25 cellular contexts compared by ENCODE assay signal in genomic region chr19:33580645-33581037, GRCh38. TPM values are rescaled to one million over a fixed set of nuclear protein-coding genes. Genes with fewer than 3 reads are reported as not detected.
DNase-seq lines count a peak whose midpoint lies in the region; ATAC-seq, FAIRE-seq and TF ChIP-seq lines count a peak whose summit lies in the region.
"Had no signal": no experiment of that assay in that cellular context is flagged by ENCODE, and none has a peak within 500 bp of the region (broad histone marks: within the 10 kb centered on the region; RNA-seq: fewer than 3 reads in every experiment).

No MANE protein-coding gene starts in this region.

- no peaks in the 10 kb centered on the region for H3K4me1 Mint-ChIP-seq in stimulated activated effector memory CD8-positive, alpha-beta T cell treated with anti-CD3 and anti-CD28 coated beads, Interleukin-12 subunit alpha, Interleukin-12 subunit beta, amount 100 ng/mL, for 72 hours
- H3K4me1 Mint-ChIP-seq: central memory CD8-positive, alpha-beta T cell; memory B cell had no signal

- H3K9ac ChIP-seq in HepG2 (ENCODE audit: insufficient read depth, low read depth, low read length), result no peak overlapping the region

- H3K27me3 ChIP-seq in RWPE2 (ENCODE audit: insufficient read depth, poor library complexity, severe bottlenecking) (no peaks in the 10 kb centered on the region), HepG2 (ENCODE audit: control insufficient read depth in 1 of 2, insufficient read depth in 2 of 2, low read length in 2 of 2) (peaks cover 1 to 5% of the 10 kb centered on the region in 2 experiments; a peak in 2 of 5 replicates)
- H3K27me3 ChIP-seq: ascending aorta, BE2C, vagina had no signal

- peaks cover 6% of the 10 kb centered on the region; the same call in 2 of the 3 replicates for H3K9me3 ChIP-seq in A549
- no peaks in the 10 kb centered on the region for H3K9me3 ChIP-seq in RWPE2 (ENCODE audit: severe bottlenecking)
- no peaks in the 10 kb centered on the region for H3K9me3 ChIP-seq in HepG2 (ENCODE audit: low read length)
- H3K9me3 ChIP-seq: ascending aorta, BE2C, vagina had no signal

- no peak for TF ChIP-seq CTCF in A549 (IDR thresholded peaks at IDR 0.05)
- TF ChIP-seq CTCF in RWPE2 (IDR thresholded peaks at IDR 0.05; ENCODE audit: poor library complexity, severe bottlenecking), result no peak
- TF ChIP-seq CTCF in HepG2 (CRISPR knock-in tag; IDR thresholded peaks at IDR 0.05), result no peak

- 7% methylated on average over 8 of the region's 8 CpGs for WGBS in A549 (ENCODE audit: missing lambda C conversion rate)
- 20% methylated on average over 3 of the region's 8 CpGs for WGBS in HepG2 (ENCODE audit: low lambda C conversion rate)

- no peaks in the 10 kb centered on the region for H3K79me2 ChIP-seq in HepG2 (ENCODE audit: insufficient read depth, low read length)

- H3K9me3 Mint-ChIP-seq in stimulated activated effector memory CD8-positive, alpha-beta T cell treated with anti-CD3 and anti-CD28 coated beads, Interleukin-12 subunit alpha, Interleukin-12 subunit beta, amount 100 ng/mL, for 72 hours, result no peaks in the 10 kb centered on the region
- H3K9me3 Mint-ChIP-seq: central memory CD8-positive, alpha-beta T cell; memory B cell had no signal

- no peak overlapping the region for H3K4me3 Mint-ChIP-seq in stimulated activated effector memory CD8-positive, alpha-beta T cell treated with anti-CD3 and anti-CD28 coated beads, Interleukin-12 subunit alpha, Interleukin-12 subunit beta, amount 100 ng/mL, for 72 hours
- H3K4me3 Mint-ChIP-seq: activated naive CD8-positive, alpha-beta T cell; activated T-helper 1 cell treated with anti-CD3 and anti-CD28 coated beads, Interleukin-12 subunit alpha, Interleukin-12 subunit beta, Interleukin-2, Interleukin-4 antibody, amounts not matched to agents 30 ng/mL and 10 ng/mL and 1 ng/mL, durations not matched to agents 14 hours and 24 hours and 36 hours; central memory CD8-positive, alpha-beta T cell; memory B cell had no signal

- FAIRE-seq in A549 (lab: Jason Lieb, UNC) (no peak), HepG2 (lab: Jason Lieb, UNC) (no peak)
- FAIRE-seq: GM12878 had no signal

- no peaks in the 10 kb centered on the region for H3K4me1 ChIP-seq in A549
- no peaks in the 10 kb centered on the region for H3K4me1 ChIP-seq in RWPE2 (ENCODE audit: insufficient read depth, poor library complexity, severe bottlenecking)
- peaks cover 8% of the 10 kb centered on the region; the same call in 1 of the 2 replicates for H3K4me1 ChIP-seq in HepG2 (ENCODE audit: insufficient read depth, low read length)
- H3K4me1 ChIP-seq: ascending aorta, BE2C, heart left ventricle, vagina had no signal

- in situ Hi-C loops in HepG2 (cut with HindIII; ENCODE audit: extremely low pct_ligation_motif_present, low pct_unique_long_range_greater_than_20kb), result no loop called here

- no peak for TF ChIP-seq EP300 in A549 (IDR thresholded peaks at IDR 0.05)
- TF ChIP-seq EP300 in HepG2 (IDR thresholded peaks at IDR 0.05; ENCODE audit: low read depth in 2 of 2, low read length in 2 of 2), result no peak
- TF ChIP-seq EP300 in HepG2 (CRISPR knock-in tag; IDR thresholded peaks at IDR 0.05; ENCODE audit: borderline replicate concordance), result no peak

- CTCF ChIA-PET in A549 (lab: Yijun Ruan, JAX), result interaction anchor here (0.7 to 2.2 kb wide), 6 partner anchors 150 to 418 kb away, joined by 3 to 6 read pairs (median 4); no protein-coding TSS in a partner anchor
- CTCF ChIA-PET in HepG2 (lab: Yijun Ruan, JAX; ENCODE audit: low intra/inter-chr PET ratio, low total read pairs), result no interaction called here

- 0 out of 3 replicates have a peak overlapping the region, but pooled peaks have one; percentile 10 for H3K4me2 ChIP-seq in A549
- 0 out of 2 replicates have a peak overlapping the region, but pooled peaks have one; percentile 42 for H3K4me2 ChIP-seq in HepG2 (ENCODE audit: low read depth, low read length)

- H3K36me3 Mint-ChIP-seq in stimulated activated effector memory CD8-positive, alpha-beta T cell treated with anti-CD3 and anti-CD28 coated beads, Interleukin-12 subunit alpha, Interleukin-12 subunit beta, amount 100 ng/mL, for 72 hours, result no peaks in the 10 kb centered on the region
- H3K36me3 Mint-ChIP-seq: activated naive CD8-positive, alpha-beta T cell; memory B cell had no signal

- intact Hi-C loops in HepG2 (cut with micrococcal nuclease; ENCODE audit: unreplicated experiment), result no loop called here

- no peak for TF ChIP-seq RAD21 in A549 (conservative IDR thresholded peaks at IDR 0.05 in 1 of 2, IDR thresholded peaks at IDR 0.05 in 1 of 2)
- TF ChIP-seq RAD21 in HepG2 (CRISPR knock-in tag; IDR thresholded peaks at IDR 0.05), result no peak

- ATAC-seq in A549 (peak; percentile 40 to 51; a peak in 4 of 6 replicates), RWPE2 (ENCODE audit: low read depth) (peak; percentile 23; the same call in 1 of the 3 replicates), HepG2 (peak; percentile 77), GM21737 (IDR thresholded peaks at IDR 0.05; ENCODE audit: unreplicated experiment) (no peak), HG03571 (IDR thresholded peaks at IDR 0.05; ENCODE audit: unreplicated experiment) (no peak)
- no peak for ATAC-seq in stimulated activated effector memory CD8-positive, alpha-beta T cell treated with anti-CD3 and anti-CD28 coated beads, Interleukin-12 subunit alpha, Interleukin-12 subunit beta, amount 100 ng/mL, for 72 hours
- ATAC-seq: GM12878, heart left ventricle had no signal

- H3K27ac ChIP-seq in A549 (no peak overlapping the region), RWPE2 (ENCODE audit: poor library complexity, severe bottlenecking) (no peak overlapping the region), HepG2 (ENCODE audit: extremely low read length, insufficient read depth, low read length) (no peak overlapping the region)
- H3K27ac ChIP-seq: ascending aorta, heart left ventricle, RWPE1, vagina had no signal

- POLR2A ChIA-PET in A549 (lab: Yijun Ruan, JAX) (no interaction called here), HepG2 (lab: Yijun Ruan, JAX) (no interaction called here)

- no peaks in the 10 kb centered on the region for H4K20me1 ChIP-seq in HepG2 (ENCODE audit: insufficient read depth, low read length)

- no peaks in the 10 kb centered on the region for H3K36me3 ChIP-seq in RWPE2 (ENCODE audit: low read depth)
- no peaks in the 10 kb centered on the region for H3K36me3 ChIP-seq in HepG2 (replicated peaks in 1 of 2; ENCODE audit: control insufficient read depth in 1 of 2, insufficient read depth in 2 of 2, low read length in 2 of 2)
- H3K36me3 ChIP-seq: ascending aorta, BE2C, heart left ventricle, vagina had no signal

- no peak for DNase-seq in A549 (ENCODE audit: low read depth in 1 of 2, low spot score in 1 of 2)
- DNase-seq in M059J (ENCODE audit: low read depth), result peak; percentile 8
- DNase-seq in RWPE2 (ENCODE audit: low spot score), result no peak
- DNase-seq in HepG2 (ENCODE audit: low spot score), result no peak
- DNase-seq in stimulated activated effector memory CD8-positive, alpha-beta T cell treated with anti-CD3 and anti-CD28 coated beads, Interleukin-12 subunit alpha, Interleukin-12 subunit beta, amount 100 ng/mL, for 72 hours (ENCODE audit: low spot score in 2 of 2), result no peak
- no peak for DNase-seq in retina
- DNase-seq: activated CD4-positive, alpha-beta T cell treated with anti-CD3 and anti-CD28 coated beads, Interleukin-2, amount 50 U/mL, for 1 hour; BE2C; heart left ventricle; Karpas-422; NCI-H1930; occipital lobe had no signal

- H3K27ac Mint-ChIP-seq in stimulated activated effector memory CD8-positive, alpha-beta T cell treated with anti-CD3 and anti-CD28 coated beads, Interleukin-12 subunit alpha, Interleukin-12 subunit beta, amount 100 ng/mL, for 72 hours, result no peak overlapping the region
- H3K27ac Mint-ChIP-seq: activated naive CD8-positive, alpha-beta T cell; activated T-helper 1 cell treated with anti-CD3 and anti-CD28 coated beads, Interleukin-12 subunit alpha, Interleukin-12 subunit beta, Interleukin-2, Interleukin-4 antibody, amounts not matched to agents 30 ng/mL and 10 ng/mL and 1 ng/mL, durations not matched to agents 14 hours and 24 hours and 36 hours; memory B cell had no signal

- H3K4me3 ChIP-seq in A549, result no peak overlapping the region
- no peak overlapping the region for H3K4me3 ChIP-seq in RWPE2 (ENCODE audit: severe bottlenecking)
- no peak overlapping the region for H3K4me3 ChIP-seq in HepG2 (replicated peaks in 1 of 3; ENCODE audit: insufficient read depth in 1 of 3, low read depth in 2 of 3, low read length in 3 of 3)
- H3K4me3 ChIP-seq: ascending aorta, GM12878, heart left ventricle, vagina had no signal

- no peak overlapping the region for H2AFZ ChIP-seq in HepG2 (ENCODE audit: low read length)

- no TSS peak for BruUV-seq in HepG2 (replicated peaks; lab: Mats Ljungman, UMichigan)

- TF ChIP-seq POLR2A in A549 (IDR thresholded peaks at IDR 0.05; ENCODE audit: low read length), result no peak
- no peak for TF ChIP-seq POLR2A in HepG2 (IDR thresholded peaks at IDR 0.05; ENCODE audit: insufficient read depth in 1 of 2, low read depth in 2 of 2, low read length in 2 of 2)

RNA-seq across cellular contexts. Expression of gene CHST8, which starts 41.1 kb away (rescaled TPM):
- polyA plus RNA-seq in A549 (2011; rRNA removed) (not detected in 2 replicates), A549 (2017; fragmentation: RNase III; extraction: RNeasy Plus Mini Kit Qiagen cat#74134 plus additional on column Dnase treatment) (not detected in 3 replicates), HepG2 (2011; rRNA removed) (not detected in 2 replicates)
- polyA plus RNA-seq in A549 (2012; cell fraction: cytosol; rRNA removed), result 0.07 and 0.08 TPM in 2 replicates
- polyA plus RNA-seq in A549 (2012; cell fraction: nucleus; rRNA removed), result 0.06 TPM in 1 of 2 replicates, not detected in the other
- polyA minus RNA-seq in A549 (2011; rRNA and poly(A)+ RNA removed), result not detected in 2 replicates
- not detected in 2 replicates for total RNA-seq in M059J (2014; rRNA removed; shearing (Covaris generic))
- total RNA-seq in HepG2 (2016; rRNA removed; fragmentation: Illumina TruSeq; extraction: Trizol), result not detected in 2 replicates
- total RNA-seq in HepG2 (2016; cell fraction: cytosol; rRNA removed; fragmentation: Illumina TruSeq; extraction: Trizol; ENCODE audit: low read depth), result not detected in 2 replicates
- not detected in 2 replicates for total RNA-seq in HepG2 (2016; cell fraction: insoluble cytoplasmic fraction; rRNA removed; fragmentation: Illumina TruSeq; extraction: Trizol)
- total RNA-seq in HepG2 (2016; cell fraction: membrane; rRNA removed; fragmentation: Illumina TruSeq; extraction: Trizol), result not detected in 2 replicates
- not detected in 2 replicates for total RNA-seq in HepG2 (2016; cell fraction: nucleus; rRNA removed; fragmentation: Illumina TruSeq; extraction: Trizol)
- 0.05 TPM in 1 of 2 replicates, not detected in the other for polyA plus RNA-seq in HepG2 (2011; cell fraction: cytosol; rRNA removed)
- 0.14 TPM in 1 of 2 replicates, not detected in the other for polyA plus RNA-seq in HepG2 (2011; cell fraction: nucleus; rRNA removed)
- not detected in 2 replicates for polyA plus RNA-seq in HepG2 (2012)
- not detected in 2 replicates for polyA plus RNA-seq in HepG2 (2016; cell fraction: cytosol; fragmentation: Illumina TruSeq; extraction: Trizol; ENCODE audit: low read depth)
- polyA plus RNA-seq in HepG2 (2016; cell fraction: insoluble cytoplasmic fraction; fragmentation: Illumina TruSeq; extraction: Trizol; ENCODE audit: low read depth), result not detected in 2 replicates
- polyA plus RNA-seq in HepG2 (2016; cell fraction: membrane; fragmentation: Illumina TruSeq; extraction: Trizol; ENCODE audit: low read depth), result not detected in 2 replicates
- polyA plus RNA-seq in HepG2 (2016; cell fraction: nucleus; fragmentation: Illumina TruSeq; extraction: Trizol; ENCODE audit: insufficient read depth, low read depth), result not detected in 2 replicates
- not detected in 2 replicates for polyA minus RNA-seq in HepG2 (2011; rRNA and poly(A)+ RNA removed; ENCODE audit: low replicate concordance)
- not detected in 2 replicates for polyA minus RNA-seq in HepG2 (2011; cell fraction: cytosol; rRNA and poly(A)+ RNA removed)
- polyA minus RNA-seq in HepG2 (2011; cell fraction: nucleus; rRNA and poly(A)+ RNA removed), result not detected in 2 replicates
- total RNA-seq: activated T-helper 1 cell treated with anti-CD3 and anti-CD28 coated beads, Interleukin-12 subunit alpha, Interleukin-12 subunit beta, Interleukin-2, Interleukin-4 antibody, amounts not matched to agents 30 ng/mL and 10 ng/mL and 1 ng/mL, durations not matched to agents 14 hours and 24 hours and 36 hours; ascending aorta; GM12878; myocyte; renal cortical epithelial cell; T-helper 2 cell treated with Interferon-gamma antibody and Interleukin-4, amounts not matched to agents 100 ng/mL and 5 ng/mL, for 36 hours had no signal

RNA-seq across cellular contexts. Expression of gene PEPD, which starts 59.0 kb away (rescaled TPM):
- 85.5 and 99.5 TPM in 2 replicates for polyA plus RNA-seq in A549 (2011; rRNA removed)
- polyA plus RNA-seq in A549 (2012; cell fraction: cytosol; rRNA removed), result 169 and 214 TPM in 2 replicates
- polyA plus RNA-seq in A549 (2012; cell fraction: nucleus; rRNA removed), result 201 and 265 TPM in 2 replicates
- 85.3 to 100 TPM (median 95.5 TPM) in 3 replicates for polyA plus RNA-seq in A549 (2017; fragmentation: RNase III; extraction: RNeasy Plus Mini Kit Qiagen cat#74134 plus additional on column Dnase treatment)
- polyA minus RNA-seq in A549 (2011; rRNA and poly(A)+ RNA removed), result 85.7 and 95.8 TPM in 2 replicates
- 78.4 and 84.5 TPM in 2 replicates for total RNA-seq in M059J (2014; rRNA removed; shearing (Covaris generic))
- total RNA-seq in HepG2 (2016; rRNA removed; fragmentation: Illumina TruSeq; extraction: Trizol), result 75.1 and 81.0 TPM in 2 replicates
- total RNA-seq in HepG2 (2016; cell fraction: cytosol; rRNA removed; fragmentation: Illumina TruSeq; extraction: Trizol; ENCODE audit: low read depth), result 12.2 and 14.5 TPM in 2 replicates
- total RNA-seq in HepG2 (2016; cell fraction: insoluble cytoplasmic fraction; rRNA removed; fragmentation: Illumina TruSeq; extraction: Trizol), result 76.9 and 79.4 TPM in 2 replicates
- total RNA-seq in HepG2 (2016; cell fraction: membrane; rRNA removed; fragmentation: Illumina TruSeq; extraction: Trizol), result 29.4 and 31.9 TPM in 2 replicates
- 35.5 and 39.2 TPM in 2 replicates for total RNA-seq in HepG2 (2016; cell fraction: nucleus; rRNA removed; fragmentation: Illumina TruSeq; extraction: Trizol)
- polyA plus RNA-seq in HepG2 (2011; rRNA removed), result 60.7 and 63.7 TPM in 2 replicates
- polyA plus RNA-seq in HepG2 (2011; cell fraction: cytosol; rRNA removed), result 56.0 and 100 TPM in 2 replicates
- polyA plus RNA-seq in HepG2 (2011; cell fraction: nucleus; rRNA removed), result 50.1 and 50.6 TPM in 2 replicates
- 45.4 and 52.9 TPM in 2 replicates for polyA plus RNA-seq in HepG2 (2012)
- 14.1 and 18.0 TPM in 2 replicates for polyA plus RNA-seq in HepG2 (2016; cell fraction: cytosol; fragmentation: Illumina TruSeq; extraction: Trizol; ENCODE audit: low read depth)
- 103 and 110 TPM in 2 replicates for polyA plus RNA-seq in HepG2 (2016; cell fraction: insoluble cytoplasmic fraction; fragmentation: Illumina TruSeq; extraction: Trizol; ENCODE audit: low read depth)
- 30.2 and 30.4 TPM in 2 replicates for polyA plus RNA-seq in HepG2 (2016; cell fraction: membrane; fragmentation: Illumina TruSeq; extraction: Trizol; ENCODE audit: low read depth)
- 79.7 and 88.3 TPM in 2 replicates for polyA plus RNA-seq in HepG2 (2016; cell fraction: nucleus; fragmentation: Illumina TruSeq; extraction: Trizol; ENCODE audit: insufficient read depth, low read depth)
- 62.3 and 119 TPM in 2 replicates for polyA minus RNA-seq in HepG2 (2011; rRNA and poly(A)+ RNA removed; ENCODE audit: low replicate concordance)
- 32.5 and 35.0 TPM in 2 replicates for polyA minus RNA-seq in HepG2 (2011; cell fraction: cytosol; rRNA and poly(A)+ RNA removed)
- 14.2 and 19.1 TPM in 2 replicates for polyA minus RNA-seq in HepG2 (2011; cell fraction: nucleus; rRNA and poly(A)+ RNA removed)

Comparison
In these comparisons a context has a peak if more than half of its experiments do, and no peak if none do; other contexts are left out.
1. ATAC-seq: peak in A549 (2 of 2), RWPE2 (single experiment) and HepG2 (single experiment); none in stimulated activated effector memory CD8-positive, alpha-beta T cell treated with anti-CD3 and anti-CD28 coated beads, Interleukin-12 subunit alpha, Interleukin-12 subunit beta, amount 100 ng/mL, for 72 hours (single experiment), GM21737 (single experiment) and HG03571 (single experiment).